27 cellular contexts compared by ENCODE assay signal in the genomic region with DNA sequence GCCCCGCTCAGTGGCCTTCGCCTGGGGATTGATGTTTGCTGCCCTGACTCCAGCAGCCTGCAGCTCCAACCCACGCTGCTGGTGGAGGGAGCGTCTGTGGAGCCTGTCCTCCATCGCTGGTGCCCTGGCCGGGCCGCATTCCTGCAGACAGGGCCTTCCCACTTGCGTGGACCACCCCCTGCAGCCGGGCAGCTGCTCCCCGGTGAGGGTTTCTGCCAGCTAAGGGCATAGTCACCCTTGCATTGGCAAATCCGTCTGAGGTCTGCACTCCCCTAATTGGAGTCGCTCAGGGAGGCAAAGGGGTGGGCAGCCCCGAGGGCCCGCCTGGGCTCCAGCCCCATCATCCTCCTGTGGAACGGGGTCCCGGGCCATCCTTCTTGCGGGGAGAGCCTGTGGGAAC. TPM values are rescaled to one million over a fixed set of nuclear protein-coding genes. Genes with fewer than 3 reads are reported as not detected.
"Had no signal": no experiment of that assay in that cellular context is flagged by ENCODE, and none has a peak within 500 bp of the region (broad histone marks: within the 10 kb centered on the region; RNA-seq: fewer than 3 reads in every experiment).

No MANE protein-coding gene starts in this region.

- DNase-seq: activated B cell treated with CpG ODN at 0.5 μM for 24 hours; activated CD4-positive, alpha-beta T cell treated with anti-CD3 and anti-CD28 coated beads for 1 hour; activated CD4-positive, alpha-beta T cell treated with anti-CD3 and anti-CD28 coated beads, Interleukin-2, amount 10 ng/mL, durations not matched to agents 24 days and 14 days; activated CD4-positive, alpha-beta T cell treated with anti-CD3 and anti-CD28 coated beads, Interleukin-2, amount 50 U/mL, for 48 hours; activated CD8-positive, alpha-beta memory T cell treated with anti-CD3 and anti-CD28 coated beads, Interleukin-2, amount 10 ng/mL, durations not matched to agents 7 days and 5 days; activated effector memory CD4-positive, alpha-beta T cell treated with anti-CD3 and anti-CD28 coated beads, Interleukin-2, amount 50 U/mL, for 16 hours; activated naive CD4-positive, alpha-beta T cell treated with anti-CD3 and anti-CD28 coated beads for 36 hours; activated T-cell treated with anti-CD3 and anti-CD28 coated beads, Interleukin-2, amount 50 U/mL, for 24 hours; amygdala; central memory CD4-positive, alpha-beta T cell; Karpas-422; MM.1S; NCI-H1105; NCI-H1694 treated with DMSO at 0.1 percent for 48 hours; NCI-H2029 treated with DMSO at 0.1 percent for 48 hours; NCI-H345; NCI-H510A; NCI-H526 treated with DMSO at 0.1 percent for 48 hours; NCI-H82; SIG-M5; T-helper 17 cell; T1000 had no signal

- FAIRE-seq: bronchial epithelial cell, TTC549 had no signal

RNA-seq across cellular contexts. Expression of a gene that starts 43.5 kb away (rescaled TPM):
- total RNA-seq: activated B cell treated with CpG ODN at 0.5 μM for 24 hours; activated CD4-positive, alpha-beta T cell treated with anti-CD3 and anti-CD28 coated beads, Interleukin-2, amount 10 ng/mL, durations not matched to agents 24 days and 14 days; activated CD8-positive, alpha-beta memory T cell treated with anti-CD3 and anti-CD28 coated beads, Interleukin-2, amount 10 ng/mL, durations not matched to agents 7 days and 5 days; activated T-helper 1 cell treated with anti-CD3 and anti-CD28 coated beads, Interleukin-12 subunit alpha, Interleukin-12 subunit beta, Interleukin-2, Interleukin-4 antibody, amounts not matched to agents 30 ng/mL and 10 ng/mL and 1 ng/mL, durations not matched to agents 14 hours and 24 hours and 36 hours; OCI-LY7; RPMI7951; T-helper 17 cell had no signal
